In genomic region chr2:108288534-108289106, GRCh38 we compare ENCODE assay signal across 1 cellular context.
TF ChIP-seq lines count a peak whose summit lies in the region.

TSS of gene SULT1C2 (plus strand) at chr2:108288895. CDS start at chr2:108293668, 4,773 bp downstream.

TF ChIP-seq in HepG2, 621 proteins besides CTCF, POLR2A, EP300 and RAD21 (continued from another document):
- no peak for TF ChIP-seq ZUFSP (CRISPR knock-in tag; IDR thresholded peaks at IDR 0.05; ENCODE audit: borderline replicate concordance)
- TF ChIP-seq XRCC5 (optimal IDR thresholded peaks at IDR 0.05; ENCODE audit: low read length), result no peak
- TF ChIP-seq RFXAP (CRISPR knock-in tag; IDR thresholded peaks at IDR 0.05; ENCODE audit: borderline replicate concordance), result no peak
- TF ChIP-seq PAXIP1 (CRISPR knock-in tag; conservative IDR thresholded peaks at IDR 0.05), result peak; percentile 71
- TF ChIP-seq TFDP2 (CRISPR knock-in tag; IDR thresholded peaks at IDR 0.05), result peak; percentile 47
- TF ChIP-seq KDM5B (CRISPR knock-in tag; IDR thresholded peaks at IDR 0.05; ENCODE audit: borderline replicate concordance), result peak; percentile 43; the same call in 1 of the 2 replicates
- TF ChIP-seq ZNF788 (CRISPR knock-in tag; IDR thresholded peaks at IDR 0.05; ENCODE audit: borderline replicate concordance), result 0 out of 2 replicates have a peak, but pooled peaks have one; percentile 45
- peak; percentile 63; the same call in 1 of the 2 replicates for TF ChIP-seq ERF (CRISPR knock-in tag; IDR thresholded peaks at IDR 0.05)
- TF ChIP-seq ZNF704 (CRISPR knock-in tag; IDR thresholded peaks at IDR 0.05; ENCODE audit: borderline replicate concordance), result no peak
- no peak for TF ChIP-seq ZNF773 (CRISPR knock-in tag; IDR thresholded peaks at IDR 0.05; ENCODE audit: borderline replicate concordance)
- TF ChIP-seq KAT7 (CRISPR knock-in tag; IDR thresholded peaks at IDR 0.05; ENCODE audit: borderline replicate concordance), result peak; percentile 68; the same call in 1 of the 2 replicates
- no peak for TF ChIP-seq ZBTB34 (CRISPR knock-in tag; IDR thresholded peaks at IDR 0.05)
- TF ChIP-seq ZBTB21 (CRISPR knock-in tag; IDR thresholded peaks at IDR 0.05), result no peak
- no peak for TF ChIP-seq RBM39 (IDR thresholded peaks at IDR 0.05; ENCODE audit: low read depth, low read length, poor library complexity, severe bottlenecking)
- no peak for TF ChIP-seq ZNF724P (CRISPR knock-in tag; IDR thresholded peaks at IDR 0.05; ENCODE audit: borderline replicate concordance)
- 0 out of 2 replicates have a peak, but pooled peaks have one; percentile 50 for TF ChIP-seq ZNF800 (CRISPR knock-in tag; IDR thresholded peaks at IDR 0.05)
- no peak for TF ChIP-seq ZNF576 (CRISPR knock-in tag; IDR thresholded peaks at IDR 0.05)
- no peak for TF ChIP-seq ZFP90 (CRISPR knock-in tag; IDR thresholded peaks at IDR 0.05; ENCODE audit: borderline replicate concordance)
- TF ChIP-seq HIC2 (CRISPR knock-in tag; IDR thresholded peaks at IDR 0.05; ENCODE audit: low read depth), result peak; percentile 43; the same call in 1 of the 2 replicates
TF ChIP-seq in HepG2: peak in this region for 133.
